29 cellular contexts compared by ENCODE assay signal in the genomic region with DNA sequence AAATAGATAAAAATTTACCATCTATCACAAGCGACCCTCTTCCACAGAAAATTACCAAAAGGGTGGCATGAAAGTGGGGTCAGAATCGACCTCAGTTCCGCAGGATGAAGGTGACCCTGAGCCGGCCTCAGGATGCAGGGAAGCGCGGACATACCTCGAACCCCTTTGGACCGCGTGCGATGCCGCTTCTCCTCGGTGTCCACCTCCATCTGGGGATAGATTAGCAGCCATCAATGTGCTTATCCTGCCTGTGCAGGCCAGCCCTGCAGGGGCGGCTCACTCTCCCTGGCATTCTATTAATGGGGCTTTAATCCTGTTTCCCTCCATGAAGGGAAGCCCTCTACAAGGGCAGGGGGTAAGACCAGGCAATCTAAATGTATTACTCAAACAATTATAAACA.
"Had no signal": no experiment of that assay in that cellular context is flagged by ENCODE, and none has a peak within 500 bp of the region (broad histone marks: within the 10 kb centered on the region; RNA-seq: fewer than 3 reads in every experiment).

No MANE protein-coding gene starts in this region.

- H3K36me3 ChIP-seq: brain microvascular endothelial cell, Peyer's patch, SJSA1 had no signal

- H3K4me3 ChIP-seq: Peyer's patch, SJSA1 had no signal

- DNase-seq: activated CD4-positive, alpha-beta T cell treated with anti-CD3 and anti-CD28 coated beads, Interleukin-2, amount 10 ng/mL, durations not matched to agents 24 days and 14 days; activated CD4-positive, alpha-beta T cell treated with anti-CD3 and anti-CD28 coated beads, Interleukin-2, amount 50 U/mL, for 4 hours; activated CD8-positive, alpha-beta T cell treated with anti-CD3 and anti-CD28 coated beads for 36 hours; activated effector memory CD4-positive, alpha-beta T cell treated with anti-CD3 and anti-CD28 coated beads, Interleukin-2, amount 50 U/mL, for 16 hours; activated naive CD4-positive, alpha-beta T cell; activated naive CD4-positive, alpha-beta T cell treated with anti-CD3 and anti-CD28 coated beads, Interleukin-2, amount 50 U/mL, for 16 hours; activated naive CD8-positive, alpha-beta T cell treated with anti-CD3 and anti-CD28 coated beads for 36 hours; activated T-cell treated with anti-CD3 and anti-CD28 coated beads, Interleukin-2, amount 50 U/mL, for 1 hour; activated T-cell treated with anti-CD3 and anti-CD28 coated beads, Interleukin-2, amount 50 U/mL, for 72 hours; amniotic stem cell; aorta; brain microvascular endothelial cell; Karpas-422; KBM-7; NCI-H1105; NCI-H1417 treated with DMSO at 0.1 percent for 48 hours; NCI-H2029; NCI-H510A; NCI-H774; PC-3; Peyer's patch; RPMI8226; SHP77 treated with DMSO at 0.1 percent for 48 hours; SW 1271; T-helper 1 cell; T-helper 2 cell; T-helper 9 cell had no signal

- H3K9me3 ChIP-seq: Peyer's patch, SJSA1 had no signal

- H3K27ac ChIP-seq: brain microvascular endothelial cell, Peyer's patch, SJSA1 had no signal

- ATAC-seq: activated CD8-positive, alpha-beta T cell treated with anti-CD3 and anti-CD28 coated beads for 36 hours; activated T-cell treated with anti-CD3 and anti-CD28 coated beads, Interleukin-2, amount 50 U/mL, for 72 hours; activated T-helper 17 cell treated with anti-CD3 and anti-CD28 coated beads, Interleukin-2, amount 50 U/mL, for 72 hours; PC-3 had no signal

- H3K4me1 ChIP-seq: Peyer's patch had no signal

- H3K27me3 ChIP-seq: brain microvascular endothelial cell, Peyer's patch, SJSA1 had no signal
